Comparison of ENCODE assay signal across 7 cellular contexts in the genomic region with DNA sequence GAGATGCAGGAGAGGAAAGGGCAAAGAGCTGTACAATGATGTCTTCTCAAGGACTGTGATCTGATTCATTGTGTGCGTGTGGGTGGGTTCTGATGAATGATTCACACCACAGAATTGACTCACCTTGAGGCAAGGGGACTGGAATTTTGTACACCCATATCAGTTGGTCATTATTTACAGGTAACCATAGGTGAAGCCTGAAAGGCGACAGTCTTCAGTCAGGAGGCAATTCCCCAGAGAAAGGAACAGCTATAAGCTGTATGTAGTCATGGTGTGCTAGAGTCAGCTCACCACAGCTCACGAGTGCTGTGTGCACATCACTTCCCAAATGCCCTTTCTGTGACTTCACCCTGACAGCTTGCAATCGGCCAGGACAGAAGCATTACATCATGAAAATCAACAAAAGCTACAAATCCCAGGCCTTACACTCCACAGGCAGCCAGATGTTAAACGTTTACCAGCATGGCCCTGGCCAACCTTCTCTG.
DNase-seq lines count a peak whose midpoint lies in the region; ATAC-seq and TF ChIP-seq lines count a peak whose summit lies in the region.

No MANE protein-coding gene starts in this region.

- no peaks in the 10 kb centered on the region for H3K27me3 ChIP-seq in GM23338 (ENCODE audit: insufficient read depth)

- H2AFZ ChIP-seq in GM23338, result 0 out of 2 replicates have a peak overlapping the region, but pooled peaks have one; percentile 14

- no peaks in the 10 kb centered on the region for H3K4me1 Mint-ChIP-seq in GM23338

- H3F3A ChIP-seq in GM23338 (replicated peaks; ENCODE audit: low read depth), result no peaks in the 10 kb centered on the region

- H3K27ac ChIP-seq in GM23338 (ENCODE audit: low read depth), result no peak overlapping the region

- ATAC-seq in GM23338 (no peak), GM19324 (IDR thresholded peaks at IDR 0.05; ENCODE audit: low FRiP score, unreplicated experiment) (no peak)

- H3K4me2 ChIP-seq in GM23338, result no peak overlapping the region

- H3K36me3 Mint-ChIP-seq in GM23338 (ENCODE audit: low read depth), result no peaks in the 10 kb centered on the region

- DNase-seq in GM23338 (ENCODE audit: low spot score) (no peak), MV-4-11 (lab: John Stamatoyannopoulos, UW) (peak; percentile 78), choroid plexus epithelial cell (ENCODE audit: low read depth) (peak; percentile 94), KG1 (lab: John Stamatoyannopoulos, UW) (no peak), NCI-H345 (lab: John Stamatoyannopoulos, UW) (no peak)
- peak; percentile 62 for DNase-seq in stimulated activated CD4-positive, alpha-beta T cell treated with anti-CD3 and anti-CD28 coated beads, Interleukin-4, amount 100 ng/mL, for 24 hours

- H3K27me3 Mint-ChIP-seq in GM23338 (ENCODE audit: insufficient read depth, low read depth, poor library complexity), result peaks cover 4% of the 10 kb centered on the region

- H3K36me3 ChIP-seq in GM23338 (ENCODE audit: insufficient read depth), result no peaks in the 10 kb centered on the region

- H3K4me3 ChIP-seq in GM23338 (no peak overlapping the region), choroid plexus epithelial cell (ENCODE audit: low read depth, low read length) (no peak overlapping the region)

- no peaks in the 10 kb centered on the region for H3K4me1 ChIP-seq in GM23338 (ENCODE audit: insufficient read depth)

- H3K9me3 Mint-ChIP-seq in GM23338, result peaks cover 3% of the 10 kb centered on the region; the same call in 1 of the 3 replicates

- H3K79me2 ChIP-seq in GM23338 (replicated peaks; ENCODE audit: insufficient read depth), result no peaks in the 10 kb centered on the region

- H3K4me3 Mint-ChIP-seq in GM23338, result no peak overlapping the region

- H4K20me1 ChIP-seq in GM23338 (replicated peaks; ENCODE audit: insufficient read depth), result no peaks in the 10 kb centered on the region

- H3K9me2 ChIP-seq in GM23338 (ENCODE audit: insufficient read depth), result no peaks in the 10 kb centered on the region; the same call in 1 of the 2 replicates

- H3K27ac Mint-ChIP-seq in GM23338, result no peak overlapping the region

- TF ChIP-seq CTCF in GM23338 (conservative IDR thresholded peaks at IDR 0.05; ENCODE audit: low read depth in 2 of 2) (no peak), choroid plexus epithelial cell (conservative IDR thresholded peaks at IDR 0.05; ENCODE audit: low read depth, low read length) (no peak)

TF ChIP-seq in GM23338, 12 proteins besides CTCF, POLR2A, EP300 and RAD21 (continues in another document):
- TF ChIP-seq EZH2phosphoT487 (IDR thresholded peaks at IDR 0.05; ENCODE audit: unreplicated experiment) (no peak), NANOG (IDR thresholded peaks at IDR 0.05; ENCODE audit: borderline replicate concordance) (no peak), ZNF114 (CRISPR knock-in tag; IDR thresholded peaks at IDR 0.05) (no peak), EZH2 (IDR thresholded peaks at IDR 0.05; ENCODE audit: low read depth, unreplicated experiment) (no peak), JUNB (IDR thresholded peaks at IDR 0.05; ENCODE audit: unreplicated experiment) (no peak), POLR2AphosphoS5 (IDR thresholded peaks at IDR 0.05; ENCODE audit: low read depth) (no peak), STAT1 (IDR thresholded peaks at IDR 0.05; ENCODE audit: unreplicated experiment) (no peak), CREB1 (CRISPR knock-in tag; IDR thresholded peaks at IDR 0.05; ENCODE audit: low read depth) (no peak)
- TF ChIP-seq, protein P1, sequence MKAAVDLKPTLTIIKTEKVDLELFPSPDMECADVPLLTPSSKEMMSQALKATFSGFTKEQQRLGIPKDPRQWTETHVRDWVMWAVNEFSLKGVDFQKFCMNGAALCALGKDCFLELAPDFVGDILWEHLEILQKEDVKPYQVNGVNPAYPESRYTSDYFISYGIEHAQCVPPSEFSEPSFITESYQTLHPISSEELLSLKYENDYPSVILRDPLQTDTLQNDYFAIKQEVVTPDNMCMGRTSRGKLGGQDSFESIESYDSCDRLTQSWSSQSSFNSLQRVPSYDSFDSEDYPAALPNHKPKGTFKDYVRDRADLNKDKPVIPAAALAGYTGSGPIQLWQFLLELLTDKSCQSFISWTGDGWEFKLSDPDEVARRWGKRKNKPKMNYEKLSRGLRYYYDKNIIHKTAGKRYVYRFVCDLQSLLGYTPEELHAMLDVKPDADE (IDR thresholded peaks at IDR 0.05), result no peak
- TF ChIP-seq, protein P2, sequence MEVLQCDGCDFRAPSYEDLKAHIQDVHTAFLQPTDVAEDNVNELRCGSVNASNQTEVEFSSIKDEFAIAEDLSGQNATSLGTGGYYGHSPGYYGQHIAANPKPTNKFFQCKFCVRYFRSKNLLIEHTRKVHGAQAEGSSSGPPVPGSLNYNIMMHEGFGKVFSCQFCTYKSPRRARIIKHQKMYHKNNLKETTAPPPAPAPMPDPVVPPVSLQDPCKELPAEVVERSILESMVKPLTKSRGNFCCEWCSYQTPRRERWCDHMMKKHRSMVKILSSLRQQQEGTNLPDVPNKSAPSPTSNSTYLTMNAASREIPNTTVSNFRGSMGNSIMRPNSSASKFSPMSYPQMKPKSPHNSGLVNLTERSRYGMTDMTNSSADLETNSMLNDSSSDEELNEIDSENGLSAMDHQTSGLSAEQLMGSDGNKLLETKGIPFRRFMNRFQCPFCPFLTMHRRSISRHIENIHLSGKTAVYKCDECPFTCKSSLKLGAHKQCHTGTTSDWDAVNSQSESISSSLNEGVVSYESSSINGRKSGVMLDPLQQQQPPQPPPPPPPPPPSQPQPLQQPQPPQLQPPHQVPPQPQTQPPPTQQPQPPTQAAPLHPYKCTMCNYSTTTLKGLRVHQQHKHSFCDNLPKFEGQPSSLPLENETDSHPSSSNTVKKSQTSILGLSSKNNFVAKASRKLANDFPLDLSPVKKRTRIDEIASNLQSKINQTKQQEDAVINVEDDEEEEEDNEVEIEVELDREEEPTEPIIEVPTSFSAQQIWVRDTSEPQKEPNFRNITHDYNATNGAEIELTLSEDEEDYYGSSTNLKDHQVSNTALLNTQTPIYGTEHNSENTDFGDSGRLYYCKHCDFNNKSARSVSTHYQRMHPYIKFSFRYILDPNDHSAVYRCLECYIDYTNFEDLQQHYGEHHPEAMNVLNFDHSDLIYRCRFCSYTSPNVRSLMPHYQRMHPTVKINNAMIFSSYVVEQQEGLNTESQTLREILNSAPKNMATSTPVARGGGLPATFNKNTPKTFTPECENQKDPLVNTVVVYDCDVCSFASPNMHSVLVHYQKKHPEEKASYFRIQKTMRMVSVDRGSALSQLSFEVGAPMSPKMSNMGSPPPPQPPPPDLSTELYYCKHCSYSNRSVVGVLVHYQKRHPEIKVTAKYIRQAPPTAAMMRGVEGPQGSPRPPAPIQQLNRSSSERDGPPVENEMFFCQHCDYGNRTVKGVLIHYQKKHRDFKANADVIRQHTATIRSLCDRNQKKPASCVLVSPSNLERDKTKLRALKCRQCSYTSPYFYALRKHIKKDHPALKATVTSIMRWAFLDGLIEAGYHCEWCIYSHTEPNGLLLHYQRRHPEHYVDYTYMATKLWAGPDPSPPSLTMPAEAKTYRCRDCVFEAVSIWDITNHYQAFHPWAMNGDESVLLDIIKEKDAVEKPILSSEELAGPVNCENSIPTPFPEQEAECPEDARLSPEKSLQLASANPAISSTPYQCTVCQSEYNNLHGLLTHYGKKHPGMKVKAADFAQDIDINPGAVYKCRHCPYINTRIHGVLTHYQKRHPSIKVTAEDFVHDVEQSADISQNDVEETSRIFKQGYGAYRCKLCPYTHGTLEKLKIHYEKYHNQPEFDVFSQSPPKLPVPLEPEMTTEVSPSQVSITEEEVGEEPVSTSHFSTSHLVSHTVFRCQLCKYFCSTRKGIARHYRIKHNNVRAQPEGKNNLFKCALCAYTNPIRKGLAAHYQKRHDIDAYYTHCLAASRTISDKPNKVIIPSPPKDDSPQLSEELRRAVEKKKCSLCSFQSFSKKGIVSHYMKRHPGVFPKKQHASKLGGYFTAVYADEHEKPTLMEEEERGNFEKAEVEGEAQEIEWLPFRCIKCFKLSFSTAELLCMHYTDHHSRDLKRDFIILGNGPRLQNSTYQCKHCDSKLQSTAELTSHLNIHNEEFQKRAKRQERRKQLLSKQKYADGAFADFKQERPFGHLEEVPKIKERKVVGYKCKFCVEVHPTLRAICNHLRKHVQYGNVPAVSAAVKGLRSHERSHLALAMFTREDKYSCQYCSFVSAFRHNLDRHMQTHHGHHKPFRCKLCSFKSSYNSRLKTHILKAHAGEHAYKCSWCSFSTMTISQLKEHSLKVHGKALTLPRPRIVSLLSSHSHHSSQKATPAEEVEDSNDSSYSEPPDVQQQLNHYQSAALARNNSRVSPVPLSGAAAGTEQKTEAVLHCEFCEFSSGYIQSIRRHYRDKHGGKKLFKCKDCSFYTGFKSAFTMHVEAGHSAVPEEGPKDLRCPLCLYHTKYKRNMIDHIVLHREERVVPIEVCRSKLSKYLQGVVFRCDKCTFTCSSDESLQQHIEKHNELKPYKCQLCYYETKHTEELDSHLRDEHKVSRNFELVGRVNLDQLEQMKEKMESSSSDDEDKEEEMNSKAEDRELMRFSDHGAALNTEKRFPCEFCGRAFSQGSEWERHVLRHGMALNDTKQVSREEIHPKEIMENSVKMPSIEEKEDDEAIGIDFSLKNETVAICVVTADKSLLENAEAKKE (CRISPR knock-in tag; IDR thresholded peaks at IDR 0.05), result no peak
- TF ChIP-seq, protein P3, sequence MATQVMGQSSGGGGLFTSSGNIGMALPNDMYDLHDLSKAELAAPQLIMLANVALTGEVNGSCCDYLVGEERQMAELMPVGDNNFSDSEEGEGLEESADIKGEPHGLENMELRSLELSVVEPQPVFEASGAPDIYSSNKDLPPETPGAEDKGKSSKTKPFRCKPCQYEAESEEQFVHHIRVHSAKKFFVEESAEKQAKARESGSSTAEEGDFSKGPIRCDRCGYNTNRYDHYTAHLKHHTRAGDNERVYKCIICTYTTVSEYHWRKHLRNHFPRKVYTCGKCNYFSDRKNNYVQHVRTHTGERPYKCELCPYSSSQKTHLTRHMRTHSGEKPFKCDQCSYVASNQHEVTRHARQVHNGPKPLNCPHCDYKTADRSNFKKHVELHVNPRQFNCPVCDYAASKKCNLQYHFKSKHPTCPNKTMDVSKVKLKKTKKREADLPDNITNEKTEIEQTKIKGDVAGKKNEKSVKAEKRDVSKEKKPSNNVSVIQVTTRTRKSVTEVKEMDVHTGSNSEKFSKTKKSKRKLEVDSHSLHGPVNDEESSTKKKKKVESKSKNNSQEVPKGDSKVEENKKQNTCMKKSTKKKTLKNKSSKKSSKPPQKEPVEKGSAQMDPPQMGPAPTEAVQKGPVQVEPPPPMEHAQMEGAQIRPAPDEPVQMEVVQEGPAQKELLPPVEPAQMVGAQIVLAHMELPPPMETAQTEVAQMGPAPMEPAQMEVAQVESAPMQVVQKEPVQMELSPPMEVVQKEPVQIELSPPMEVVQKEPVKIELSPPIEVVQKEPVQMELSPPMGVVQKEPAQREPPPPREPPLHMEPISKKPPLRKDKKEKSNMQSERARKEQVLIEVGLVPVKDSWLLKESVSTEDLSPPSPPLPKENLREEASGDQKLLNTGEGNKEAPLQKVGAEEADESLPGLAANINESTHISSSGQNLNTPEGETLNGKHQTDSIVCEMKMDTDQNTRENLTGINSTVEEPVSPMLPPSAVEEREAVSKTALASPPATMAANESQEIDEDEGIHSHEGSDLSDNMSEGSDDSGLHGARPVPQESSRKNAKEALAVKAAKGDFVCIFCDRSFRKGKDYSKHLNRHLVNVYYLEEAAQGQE (IDR thresholded peaks at IDR 0.05; ENCODE audit: unreplicated experiment), result no peak

Comparison
In these comparisons a context has a peak if more than half of its experiments do, and no peak if none do; other contexts are left out.
1. DNase-seq: peak in MV-4-11 (single experiment), choroid plexus epithelial cell (single experiment) and stimulated activated CD4-positive, alpha-beta T cell treated with anti-CD3 and anti-CD28 coated beads, Interleukin-4, amount 100 ng/mL, for 24 hours (single experiment); none in GM23338 (single experiment), KG1 (single experiment) and NCI-H345 (single experiment).